In genomic region chr11:12880327-12880726, GRCh38 we compare ENCODE assay signal across 1 cellular context.
TF ChIP-seq lines count a peak whose summit lies in the region.

No MANE protein-coding gene starts in this region.

TF ChIP-seq in GM23338, 12 proteins besides CTCF, POLR2A, EP300 and RAD21 (continued from another document):
- TF ChIP-seq JUNB (IDR thresholded peaks at IDR 0.05; ENCODE audit: unreplicated experiment) (no peak), EZH2phosphoT487 (IDR thresholded peaks at IDR 0.05; ENCODE audit: unreplicated experiment) (no peak), ZNF114 (CRISPR knock-in tag; IDR thresholded peaks at IDR 0.05) (no peak), REST (IDR thresholded peaks at IDR 0.05; ENCODE audit: unreplicated experiment) (no peak), STAT1 (IDR thresholded peaks at IDR 0.05; ENCODE audit: unreplicated experiment) (no peak), EZH2 (IDR thresholded peaks at IDR 0.05; ENCODE audit: low read depth, unreplicated experiment) (no peak), ETS1 (IDR thresholded peaks at IDR 0.05) (no peak), POLR2AphosphoS5 (IDR thresholded peaks at IDR 0.05; ENCODE audit: low read depth) (no peak), CREB1 (CRISPR knock-in tag; IDR thresholded peaks at IDR 0.05; ENCODE audit: low read depth) (no peak), ZNF331 (CRISPR knock-in tag; IDR thresholded peaks at IDR 0.05; ENCODE audit: low read depth) (no peak), NANOG (IDR thresholded peaks at IDR 0.05; ENCODE audit: borderline replicate concordance) (no peak)
